Comparison of ENCODE assay signal across 8 cellular contexts in genomic region chr17:57603978-57604377, GRCh38.
A peak's percentile ranks its signal among the peaks of the same experiment; 100 is the strongest.
DNase-seq lines count a peak whose midpoint lies in the region; ATAC-seq, FAIRE-seq and TF ChIP-seq lines count a peak whose summit lies in the region.

No MANE protein-coding gene starts in this region.

- peaks cover 93% of the 10 kb centered on the region for H3K4me1 Mint-ChIP-seq in activated naive CD4-positive, alpha-beta T cell treated with anti-CD3 and anti-CD28 coated beads, Interleukin-2, amount 10 ng/mL, durations not matched to agents 7 days and 5 days

- no peak for TF ChIP-seq CTCF in prostate gland (IDR thresholded peaks at IDR 0.05)

- H3K27me3 ChIP-seq in prostate gland (replicated peaks; ENCODE audit: insufficient read depth) = no peaks in the 10 kb centered on the region

- H3K4me3 ChIP-seq in prostate gland = no peak overlapping the region

- no peaks in the 10 kb centered on the region for H3K27me3 Mint-ChIP-seq in activated naive CD4-positive, alpha-beta T cell treated with anti-CD3 and anti-CD28 coated beads, Interleukin-2, amount 10 ng/mL, durations not matched to agents 7 days and 5 days

- no peak for TF ChIP-seq POLR2A in prostate gland (IDR thresholded peaks at IDR 0.05)

- CTCF ChIA-PET in activated naive CD4-positive, alpha-beta T cell treated with anti-CD3 and anti-CD28 coated beads, Interleukin-2, amount 10 ng/mL, durations not matched to agents 7 days and 5 days (lab: Charles Lee) = interaction anchor here (1.0 to 2.1 kb wide), 2 partner anchors 68 to 164 kb away, joined by 3 to 7 read pairs; no protein-coding TSS in a partner anchor

- FAIRE-seq in frontal cortex (lab: Jason Lieb, UNC) = no peak

- peak; percentile 39 for ATAC-seq in HG02798 (IDR thresholded peaks at IDR 0.05; ENCODE audit: poor library complexity, unreplicated experiment)
- ATAC-seq in GM19467 (IDR thresholded peaks at IDR 0.05; ENCODE audit: unreplicated experiment) = no peak
- no peak for ATAC-seq in GM19023 (IDR thresholded peaks at IDR 0.05; ENCODE audit: unreplicated experiment)

- no peaks in the 10 kb centered on the region for H3K9me3 ChIP-seq in prostate gland

- peaks cover 16% of the 10 kb centered on the region for H3K4me1 ChIP-seq in prostate gland (replicated peaks)

- peak overlapping the region; percentile 43 for H3K4me3 Mint-ChIP-seq in activated naive CD4-positive, alpha-beta T cell treated with anti-CD3 and anti-CD28 coated beads, Interleukin-2, amount 10 ng/mL, durations not matched to agents 7 days and 5 days

- peak overlapping the region; percentile 1 to 13 for H3K27ac ChIP-seq in prostate gland

- DNase-seq in COLO668 (lab: John Stamatoyannopoulos, UW; ENCODE audit: unreplicated experiment) (peak; percentile 12), SKM-1 (lab: John Stamatoyannopoulos, UW; ENCODE audit: unreplicated experiment) (peak; percentile 87), prostate gland (ENCODE audit: low spot score) (peak; percentile 31), frontal cortex (ENCODE audit: low spot score in 2 of 2) (no peak)
- DNase-seq in activated naive CD4-positive, alpha-beta T cell treated with anti-CD3 and anti-CD28 coated beads, Interleukin-2, amount 10 ng/mL, durations not matched to agents 7 days and 5 days = peak; percentile 78

- H3K36me3 Mint-ChIP-seq in activated naive CD4-positive, alpha-beta T cell treated with anti-CD3 and anti-CD28 coated beads, Interleukin-2, amount 10 ng/mL, durations not matched to agents 7 days and 5 days = peaks cover 33% of the 10 kb centered on the region

- 59% methylated on average over 5 of the region's 5 CpGs for WGBS in prostate gland

- H3K27ac Mint-ChIP-seq in activated naive CD4-positive, alpha-beta T cell treated with anti-CD3 and anti-CD28 coated beads, Interleukin-2, amount 10 ng/mL, durations not matched to agents 7 days and 5 days = peak overlapping the region; percentile 94

- intact Hi-C loops in prostate gland (cut with DNase I) = loop anchor here (10.0 kb wide), 1 partner anchor 231 kb away; no protein-coding TSS in a partner anchor

- H3K36me3 ChIP-seq in prostate gland = no peaks in the 10 kb centered on the region

- peaks cover 2% of the 10 kb centered on the region for H3K9me3 Mint-ChIP-seq in activated naive CD4-positive, alpha-beta T cell treated with anti-CD3 and anti-CD28 coated beads, Interleukin-2, amount 10 ng/mL, durations not matched to agents 7 days and 5 days

Comparison
In these comparisons a context has a peak if more than half of its experiments do, and no peak if none do; other contexts are left out.
1. DNase-seq: peak in COLO668 (single experiment), SKM-1 (single experiment), activated naive CD4-positive, alpha-beta T cell treated with anti-CD3 and anti-CD28 coated beads, Interleukin-2, amount 10 ng/mL, durations not matched to agents 7 days and 5 days (single experiment) and prostate gland (single experiment); none in frontal cortex (0 of 2).